1 cellular context compared by ENCODE assay signal in genomic region chr1:108557311-108557710, GRCh38.
TF ChIP-seq lines count a peak whose summit lies in the region.

No MANE protein-coding gene starts in this region.

TF ChIP-seq in K562, 482 proteins besides CTCF, POLR2A, EP300 and RAD21 (continued from another document):
- no peak for TF ChIP-seq CHD7 (IDR thresholded peaks at IDR 0.05; ENCODE audit: low read depth, low read length)
- TF ChIP-seq POLR2AphosphoS2 (IDR thresholded peaks at IDR 0.05; ENCODE audit: low read length) = no peak
- TF ChIP-seq E2F1 (CRISPR knock-in tag; IDR thresholded peaks at IDR 0.05) = no peak
- no peak for TF ChIP-seq GABPA (tag; conservative IDR thresholded peaks at IDR 0.05; ENCODE audit: low read depth)
- no peak for TF ChIP-seq BCOR (IDR thresholded peaks at IDR 0.05)
- no peak for TF ChIP-seq PTRF (tag; IDR thresholded peaks at IDR 0.05)
- TF ChIP-seq SMAD1 (IDR thresholded peaks at IDR 0.05; ENCODE audit: low read depth, low read length, partially characterized antibody) = no peak
- TF ChIP-seq DNMT1 (IDR thresholded peaks at IDR 0.05) = no peak
- no peak for TF ChIP-seq STAG1 (CRISPR knock-in tag; IDR thresholded peaks at IDR 0.05; ENCODE audit: borderline replicate concordance)
